ENCODE assay signal across 34 cellular contexts in the genomic region with DNA sequence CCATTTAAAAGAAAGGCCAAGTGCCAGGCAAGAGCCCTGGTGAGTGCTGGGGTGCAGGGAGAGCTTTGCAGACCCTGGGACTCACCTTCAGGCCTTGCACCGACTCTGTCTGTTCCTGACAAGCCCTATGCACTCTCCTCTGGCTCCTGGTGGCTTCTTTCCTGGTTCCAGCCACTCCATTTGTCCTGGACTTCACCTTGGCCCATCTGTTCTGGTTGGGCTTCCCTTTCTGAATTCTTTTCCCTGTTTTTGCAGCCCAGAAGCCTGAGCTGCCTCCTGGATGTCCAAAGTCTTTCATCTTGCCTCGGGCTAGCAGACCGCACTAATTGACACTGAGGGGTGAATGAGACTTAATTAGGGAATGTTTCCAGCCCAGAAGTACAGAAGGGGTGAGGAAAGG.
"Had no signal": no experiment of that assay in that cellular context is flagged by ENCODE, and none has a peak within 500 bp of the region (broad histone marks: within the 10 kb centered on the region; RNA-seq: fewer than 3 reads in every experiment).

No MANE protein-coding gene starts in this region.

- H3K4me3 ChIP-seq: ascending aorta, cardiac muscle cell, colonic mucosa had no signal

- H3K36me3 ChIP-seq: ascending aorta, cardiac muscle cell, colonic mucosa, WERI-Rb-1 had no signal

- H3K9me3 Mint-ChIP-seq: activated CD4-positive, alpha-beta T cell treated with anti-CD3 and anti-CD28 coated beads, Interleukin-2, amount 10 ng/mL, durations not matched to agents 7 days and 5 days; activated naive CD4-positive, alpha-beta T cell treated with anti-CD3 and anti-CD28 coated beads, Interleukin-2, amount 10 ng/mL, durations not matched to agents 7 days and 5 days; activated naive CD4-positive, alpha-beta T cell treated with anti-CD3 and anti-CD28 coated beads, Interleukin-2, amount 50 U/mL, for 24 hours; activated naive CD8-positive, alpha-beta T cell treated with anti-CD3 and anti-CD28 coated beads, Interleukin-2, amount 10 ng/mL, durations not matched to agents 7 days and 5 days; activated naive CD8-positive, alpha-beta T cell treated with anti-CD3 and anti-CD28 coated beads, Interleukin-2, amount 50 U/mL, for 24 hours; activated T-cell treated with anti-CD3 and anti-CD28 coated beads, Interleukin-2, amount 50 U/mL, for 24 hours; activated T-helper 2 cell treated with anti-CD3 and anti-CD28 coated beads, Interferon-gamma antibody, Interleukin-2, Interleukin-4, amounts not matched to agents 10 μg/mL and 5 μg/mL and 100 μg/mL, durations not matched to agents 14 hours and 24 hours and 36 hours; central memory CD8-positive, alpha-beta T cell; WTC11 had no signal

- DNase-seq: activated CD4-positive, alpha-beta memory T cell treated with anti-CD3 and anti-CD28 coated beads, Interleukin-2, amount 10 ng/mL, durations not matched to agents 7 days and 5 days; activated CD4-positive, alpha-beta T cell treated with anti-CD3 and anti-CD28 coated beads for 1 hour; activated CD4-positive, alpha-beta T cell treated with anti-CD3 and anti-CD28 coated beads for 36 hours; activated CD4-positive, alpha-beta T cell treated with anti-CD3 and anti-CD28 coated beads for 48 hours; activated CD4-positive, alpha-beta T cell treated with anti-CD3 and anti-CD28 coated beads, Interleukin-2, amount 10 ng/mL, durations not matched to agents 7 days and 5 days; activated CD4-positive, alpha-beta T cell treated with anti-CD3 and anti-CD28 coated beads, Interleukin-2, amount 50 U/mL, for 48 hours; activated CD4-positive, CD25-positive, alpha-beta regulatory T cell; activated CD8-positive, alpha-beta memory T cell treated with anti-CD3 and anti-CD28 coated beads for 24 hours; activated CD8-positive, alpha-beta memory T cell treated with anti-CD3 and anti-CD28 coated beads, Interleukin-2, amount 10 ng/mL, durations not matched to agents 7 days and 5 days; activated CD8-positive, alpha-beta memory T cell treated with anti-CD3 and anti-CD28 coated beads, Interleukin-2, amount 50 U/mL, for 48 hours; activated CD8-positive, alpha-beta T cell treated with anti-CD3 and anti-CD28 coated beads, Interleukin-2, amount 10 ng/mL, durations not matched to agents 7 days and 5 days; activated effector memory CD4-positive, alpha-beta T cell treated with Interleukin-2 at 50 U/mL for 16 hours; activated gamma-delta T cell; activated naive CD4-positive, alpha-beta T cell treated with anti-CD3 and anti-CD28 coated beads, Interleukin-2, amount 10 ng/mL, durations not matched to agents 7 days and 5 days; activated naive CD4-positive, alpha-beta T cell treated with Interleukin-2 at 50 U/mL for 16 hours; activated naive CD8-positive, alpha-beta T cell treated with anti-CD3 and anti-CD28 coated beads, Interleukin-2, amount 10 ng/mL, durations not matched to agents 7 days and 5 days; activated naive CD8-positive, alpha-beta T cell treated with anti-CD3 and anti-CD28 coated beads, Interleukin-2, amount 50 U/mL, for 24 hours; activated T-cell treated with anti-CD3 and anti-CD28 coated beads, Interleukin-2, amount 50 U/mL, for 24 hours; activated T-cell treated with anti-CD3 and anti-CD28 coated beads, Interleukin-2, amount 50 U/mL, for 48 hours; amygdala; anterior cingulate cortex; caudate nucleus; colonic mucosa; T-helper 17 cell; WERI-Rb-1 had no signal

- H3K36me3 Mint-ChIP-seq: activated CD8-positive, alpha-beta memory T cell treated with anti-CD3 and anti-CD28 coated beads, Interleukin-2, amount 10 ng/mL, durations not matched to agents 7 days and 5 days; activated naive CD4-positive, alpha-beta T cell treated with anti-CD3 and anti-CD28 coated beads, Interleukin-2, amount 10 ng/mL, durations not matched to agents 7 days and 5 days; activated naive CD4-positive, alpha-beta T cell treated with anti-CD3 and anti-CD28 coated beads, Interleukin-2, amount 50 U/mL, for 24 hours; activated naive CD8-positive, alpha-beta T cell; activated naive CD8-positive, alpha-beta T cell treated with anti-CD3 and anti-CD28 coated beads, Interleukin-2, amount 10 ng/mL, durations not matched to agents 7 days and 5 days; brain; WTC11 had no signal

- H3K4me3 Mint-ChIP-seq: activated CD4-positive, alpha-beta memory T cell treated with anti-CD3 and anti-CD28 coated beads, Interleukin-2, amount 10 ng/mL, durations not matched to agents 7 days and 5 days; activated CD4-positive, alpha-beta T cell treated with anti-CD3 and anti-CD28 coated beads for 36 hours; activated CD4-positive, alpha-beta T cell treated with anti-CD3 and anti-CD28 coated beads, Interleukin-2, amount 10 ng/mL, durations not matched to agents 7 days and 5 days; activated CD8-positive, alpha-beta memory T cell treated with anti-CD3 and anti-CD28 coated beads, Interleukin-2, amount 10 ng/mL, durations not matched to agents 7 days and 5 days; activated CD8-positive, alpha-beta T cell treated with anti-CD3 and anti-CD28 coated beads, Interleukin-2, amount 10 ng/mL, durations not matched to agents 7 days and 5 days; activated naive CD4-positive, alpha-beta T cell treated with anti-CD3 and anti-CD28 coated beads, Interleukin-2, amount 10 ng/mL, durations not matched to agents 7 days and 5 days; activated naive CD4-positive, alpha-beta T cell treated with anti-CD3 and anti-CD28 coated beads, Interleukin-2, amount 50 U/mL, for 24 hours; activated naive CD8-positive, alpha-beta T cell; activated naive CD8-positive, alpha-beta T cell treated with anti-CD3 and anti-CD28 coated beads, Interleukin-2, amount 10 ng/mL, durations not matched to agents 7 days and 5 days; activated naive CD8-positive, alpha-beta T cell treated with anti-CD3 and anti-CD28 coated beads, Interleukin-2, amount 50 U/mL, for 24 hours; activated T-cell treated with anti-CD3 and anti-CD28 coated beads, Interleukin-2, amount 50 U/mL, for 24 hours; brain; central memory CD8-positive, alpha-beta T cell; T-helper 17 cell; WTC11 had no signal

- H3K27ac ChIP-seq: ascending aorta, cardiac muscle cell, colonic mucosa, WERI-Rb-1 had no signal

- H3K4me1 ChIP-seq: ascending aorta had no signal

- H3K27me3 ChIP-seq: ascending aorta, cardiac muscle cell, colonic mucosa had no signal

- ATAC-seq: activated CD4-positive, alpha-beta T cell treated with anti-CD3 and anti-CD28 coated beads for 36 hours; activated CD4-positive, CD25-positive, alpha-beta regulatory T cell treated with anti-CD3 and anti-CD28 coated beads, Interleukin-2, amount 50 U/mL, for 24 hours; activated CD8-positive, alpha-beta memory T cell treated with anti-CD3 and anti-CD28 coated beads, Interleukin-2, amount 10 ng/mL, durations not matched to agents 7 days and 5 days; activated CD8-positive, alpha-beta T cell treated with anti-CD3 and anti-CD28 coated beads, Interleukin-2, amount 10 ng/mL, durations not matched to agents 7 days and 5 days; activated naive CD8-positive, alpha-beta T cell treated with anti-CD3 and anti-CD28 coated beads, Interleukin-2, amount 50 U/mL, for 24 hours; T-helper 17 cell; WTC11 had no signal

- H3K27ac Mint-ChIP-seq: activated CD4-positive, alpha-beta memory T cell treated with anti-CD3 and anti-CD28 coated beads, Interleukin-2, amount 10 ng/mL, durations not matched to agents 7 days and 5 days; activated CD4-positive, alpha-beta T cell treated with anti-CD3 and anti-CD28 coated beads for 36 hours; activated CD4-positive, alpha-beta T cell treated with anti-CD3 and anti-CD28 coated beads, Interleukin-2, amount 10 ng/mL, durations not matched to agents 7 days and 5 days; activated CD8-positive, alpha-beta memory T cell treated with anti-CD3 and anti-CD28 coated beads, Interleukin-2, amount 10 ng/mL, durations not matched to agents 7 days and 5 days; activated CD8-positive, alpha-beta T cell treated with anti-CD3 and anti-CD28 coated beads, Interleukin-2, amount 10 ng/mL, durations not matched to agents 7 days and 5 days; activated naive CD4-positive, alpha-beta T cell treated with anti-CD3 and anti-CD28 coated beads, Interleukin-2, amount 10 ng/mL, durations not matched to agents 7 days and 5 days; activated naive CD4-positive, alpha-beta T cell treated with anti-CD3 and anti-CD28 coated beads, Interleukin-2, amount 50 U/mL, for 24 hours; activated naive CD8-positive, alpha-beta T cell; activated naive CD8-positive, alpha-beta T cell treated with anti-CD3 and anti-CD28 coated beads, Interleukin-2, amount 10 ng/mL, durations not matched to agents 7 days and 5 days; activated naive CD8-positive, alpha-beta T cell treated with anti-CD3 and anti-CD28 coated beads, Interleukin-2, amount 50 U/mL, for 24 hours; activated T-cell treated with anti-CD3 and anti-CD28 coated beads, Interleukin-2, amount 50 U/mL, for 24 hours; activated T-helper 2 cell treated with anti-CD3 and anti-CD28 coated beads, Interferon-gamma antibody, Interleukin-2, Interleukin-4, amounts not matched to agents 10 μg/mL and 5 μg/mL and 100 μg/mL, durations not matched to agents 14 hours and 24 hours and 36 hours; brain; T-helper 17 cell; WTC11 had no signal

- H3K9me3 ChIP-seq: ascending aorta, colonic mucosa had no signal

- H3K4me1 Mint-ChIP-seq: activated CD4-positive, alpha-beta T cell treated with anti-CD3 and anti-CD28 coated beads for 36 hours; activated naive CD4-positive, alpha-beta T cell treated with anti-CD3 and anti-CD28 coated beads, Interleukin-2, amount 10 ng/mL, durations not matched to agents 7 days and 5 days; activated naive CD4-positive, alpha-beta T cell treated with anti-CD3 and anti-CD28 coated beads, Interleukin-2, amount 50 U/mL, for 24 hours had no signal
